ENCODE assay signal across 13 cellular contexts in the genomic region with DNA sequence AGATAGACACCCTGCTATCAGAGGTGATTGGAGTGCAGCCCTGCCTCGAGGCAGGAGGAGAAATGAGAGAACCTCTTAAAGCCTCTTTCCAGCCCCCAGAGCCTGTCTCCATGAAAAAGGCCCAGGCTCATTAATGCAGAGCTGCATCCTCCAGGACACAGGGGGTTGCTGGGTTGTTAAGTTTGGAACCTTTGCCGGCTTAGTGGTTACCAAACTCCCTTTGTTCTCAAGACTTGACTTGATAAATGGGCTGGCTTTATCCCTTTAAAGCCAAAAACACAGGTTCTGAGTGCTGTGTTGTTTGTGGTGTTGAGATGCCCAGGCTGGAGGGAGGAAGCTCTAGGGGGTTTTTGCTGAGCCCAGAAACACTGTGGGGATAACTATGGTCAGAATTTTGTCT.
A peak's percentile ranks its signal among the peaks of the same experiment; 100 is the strongest.
DNase-seq lines count a peak whose midpoint lies in the region; ATAC-seq lines count a peak whose summit lies in the region.
"Had no signal": no experiment of that assay in that cellular context is flagged by ENCODE, and none has a peak within 500 bp of the region (broad histone marks: within the 10 kb centered on the region; RNA-seq: fewer than 3 reads in every experiment).

No MANE protein-coding gene starts in this region.

- no peaks in the 10 kb centered on the region for H3K79me1 ChIP-seq in mesenchymal stem cell (replicated peaks; ENCODE audit: low read length, poor library complexity, severe bottlenecking)

- H3K23ac ChIP-seq in mesenchymal stem cell (ENCODE audit: low read length in 2 of 2) = no peak overlapping the region

- H3K27ac ChIP-seq in mesenchymal stem cell (ENCODE audit: low read length, poor library complexity, severe bottlenecking) = no peak overlapping the region

- no peaks in the 10 kb centered on the region for H3K36me3 ChIP-seq in mesenchymal stem cell (ENCODE audit: control insufficient read depth in 1 of 2, insufficient read depth in 2 of 2, low read depth in 1 of 2, low read length in 2 of 2)

- H4K8ac ChIP-seq in mesenchymal stem cell (ENCODE audit: low read length) = peak overlapping the region; percentile 29

- H2BK120ac ChIP-seq in mesenchymal stem cell (ENCODE audit: low read depth, low read length) = no peak overlapping the region

- WGBS in mesenchymal stem cell = 41% methylated on average over 2 of the region's 2 CpGs

- no peak overlapping the region for H3K4me3 ChIP-seq in mesenchymal stem cell (ENCODE audit: insufficient read depth in 1 of 2, low read depth in 1 of 2, low read length in 2 of 2)

- intact Hi-C loops in activated T-helper 2 cell treated with anti-CD3 and anti-CD28 coated beads, Interferon-gamma antibody, Interleukin-2, Interleukin-4, amounts not matched to agents 10 μg/mL and 5 μg/mL and 100 μg/mL, durations not matched to agents 14 hours and 24 hours and 36 hours (cut with micrococcal nuclease) = no loop called here

- H3K4me3 Mint-ChIP-seq in stimulated activated naive CD8-positive, alpha-beta T cell treated with anti-CD3 and anti-CD28 coated beads, Interleukin-15, Interleukin-2, amounts not matched to agents 100 ng/mL and 50 ng/mL, for 24 hours = peak overlapping the region; percentile 86
- H3K4me3 Mint-ChIP-seq in activated T-helper 2 cell treated with anti-CD3 and anti-CD28 coated beads, Interferon-gamma antibody, Interleukin-2, Interleukin-4, amounts not matched to agents 10 μg/mL and 5 μg/mL and 100 μg/mL, durations not matched to agents 14 hours and 24 hours and 36 hours (ENCODE audit: low read depth) = peak overlapping the region; percentile 78

- H3K36me3 Mint-ChIP-seq in stimulated activated naive CD8-positive, alpha-beta T cell treated with anti-CD3 and anti-CD28 coated beads, Interleukin-15, Interleukin-2, amounts not matched to agents 100 ng/mL and 50 ng/mL, for 24 hours (ENCODE audit: low read depth) = peaks cover 90% of the 10 kb centered on the region
- H3K36me3 Mint-ChIP-seq in activated T-helper 2 cell treated with anti-CD3 and anti-CD28 coated beads, Interferon-gamma antibody, Interleukin-2, Interleukin-4, amounts not matched to agents 10 μg/mL and 5 μg/mL and 100 μg/mL, durations not matched to agents 14 hours and 24 hours and 36 hours (ENCODE audit: low read depth) = peaks cover 94% of the 10 kb centered on the region

- peaks cover 96% of the 10 kb centered on the region for H3K4me1 Mint-ChIP-seq in stimulated activated naive CD8-positive, alpha-beta T cell treated with anti-CD3 and anti-CD28 coated beads, Interleukin-15, Interleukin-2, amounts not matched to agents 100 ng/mL and 50 ng/mL, for 24 hours (ENCODE audit: low read depth)
- peaks cover 83% of the 10 kb centered on the region for H3K4me1 Mint-ChIP-seq in activated T-helper 2 cell treated with anti-CD3 and anti-CD28 coated beads, Interferon-gamma antibody, Interleukin-2, Interleukin-4, amounts not matched to agents 10 μg/mL and 5 μg/mL and 100 μg/mL, durations not matched to agents 14 hours and 24 hours and 36 hours (ENCODE audit: low read depth)

- no peak overlapping the region for H3K14ac ChIP-seq in mesenchymal stem cell (ENCODE audit: low read length in 2 of 2)

- H2BK5ac ChIP-seq in mesenchymal stem cell (ENCODE audit: low read depth, low read length, poor library complexity, severe bottlenecking) = no peak overlapping the region

- no peak overlapping the region for H2BK12ac ChIP-seq in mesenchymal stem cell (ENCODE audit: low read length in 2 of 2)

- no peak overlapping the region for H2AFZ ChIP-seq in mesenchymal stem cell (ENCODE audit: low read depth, low read length)

- no peak overlapping the region for H3K4ac ChIP-seq in mesenchymal stem cell (ENCODE audit: low read depth in 1 of 2, low read length in 2 of 2)

- no peaks in the 10 kb centered on the region for H3K27me3 Mint-ChIP-seq in stimulated activated naive CD8-positive, alpha-beta T cell treated with anti-CD3 and anti-CD28 coated beads, Interleukin-15, Interleukin-2, amounts not matched to agents 100 ng/mL and 50 ng/mL, for 24 hours
- no peaks in the 10 kb centered on the region for H3K27me3 Mint-ChIP-seq in activated T-helper 2 cell treated with anti-CD3 and anti-CD28 coated beads, Interferon-gamma antibody, Interleukin-2, Interleukin-4, amounts not matched to agents 10 μg/mL and 5 μg/mL and 100 μg/mL, durations not matched to agents 14 hours and 24 hours and 36 hours (ENCODE audit: low read depth)

- no peaks in the 10 kb centered on the region for H3K9me3 Mint-ChIP-seq in stimulated activated naive CD8-positive, alpha-beta T cell treated with anti-CD3 and anti-CD28 coated beads, Interleukin-15, Interleukin-2, amounts not matched to agents 100 ng/mL and 50 ng/mL, for 24 hours
- no peaks in the 10 kb centered on the region for H3K9me3 Mint-ChIP-seq in activated T-helper 2 cell treated with anti-CD3 and anti-CD28 coated beads, Interferon-gamma antibody, Interleukin-2, Interleukin-4, amounts not matched to agents 10 μg/mL and 5 μg/mL and 100 μg/mL, durations not matched to agents 14 hours and 24 hours and 36 hours

- peaks cover 0 to 12% of the 10 kb centered on the region in 2 experiments for H3K27me3 ChIP-seq in mesenchymal stem cell (ENCODE audit: control insufficient read depth in 1 of 2, insufficient read depth in 1 of 2, low read length in 2 of 2)

- H3K4me2 ChIP-seq in mesenchymal stem cell (ENCODE audit: low read length, poor library complexity, severe bottlenecking) = no peak overlapping the region

- no peak overlapping the region for H3K18ac ChIP-seq in mesenchymal stem cell (ENCODE audit: low read depth in 1 of 2, low read length in 2 of 2)

- H2BK15ac ChIP-seq in mesenchymal stem cell (ENCODE audit: low read depth, poor library complexity, severe bottlenecking) = no peak overlapping the region

- no peak overlapping the region for H3K9ac ChIP-seq in mesenchymal stem cell (ENCODE audit: low read length)

- no peak for ATAC-seq in stimulated activated naive CD8-positive, alpha-beta T cell treated with anti-CD3 and anti-CD28 coated beads, Interleukin-15, Interleukin-2, amounts not matched to agents 100 U/mL and 50 U/mL, for 24 hours
- no peak for ATAC-seq in GM19397 (IDR thresholded peaks at IDR 0.05; ENCODE audit: unreplicated experiment)

- no peak for DNase-seq in stimulated activated naive CD8-positive, alpha-beta T cell treated with anti-CD3 and anti-CD28 coated beads, Interleukin-15, Interleukin-2, amounts not matched to agents 100 U/mL and 50 U/mL, for 24 hours
- no peak for DNase-seq in activated T-helper 2 cell treated with anti-CD3 and anti-CD28 coated beads, Interferon-gamma antibody, Interleukin-2, Interleukin-4, amounts not matched to agents 10 μg/mL and 5 μg/mL and 100 μg/mL, durations not matched to agents 14 hours and 24 hours and 36 hours (ENCODE audit: low spot score)
- no peak for DNase-seq in mesenchymal stem cell
- no peak for DNase-seq in middle frontal gyrus (ENCODE audit: extremely low spot score, low spot score)
- DNase-seq in AML-193 (lab: John Stamatoyannopoulos, UW) = no peak
- DNase-seq in GM19238 (ENCODE audit: insufficient read length, low spot score) = no peak
- DNase-seq: HCEC 1CT; NCI-H1105 treated with DMSO at 0.1 percent for 48 hours; NCI-H524; stimulated activated CD4-positive, alpha-beta T cell treated with anti-CD3 and anti-CD28 coated beads, Interleukin-2, amount 100 ng/mL, for 24 hours; stimulated activated naive CD4-positive, alpha-beta T cell treated with Interleukin-2 at 50 U/mL for 16 hours had no signal

- no peak overlapping the region for H2AK5ac ChIP-seq in mesenchymal stem cell (ENCODE audit: low read length, severe bottlenecking)

- no peaks in the 10 kb centered on the region for H3K4me1 ChIP-seq in mesenchymal stem cell (ENCODE audit: control insufficient read depth, insufficient read depth, low read depth, low read length)

- H3K9me3 ChIP-seq in mesenchymal stem cell (ENCODE audit: control insufficient read depth, low read length) = no peaks in the 10 kb centered on the region

- H3K27ac Mint-ChIP-seq in stimulated activated naive CD8-positive, alpha-beta T cell treated with anti-CD3 and anti-CD28 coated beads, Interleukin-15, Interleukin-2, amounts not matched to agents 100 ng/mL and 50 ng/mL, for 24 hours = peak overlapping the region; percentile 100
- H3K27ac Mint-ChIP-seq in activated T-helper 2 cell treated with anti-CD3 and anti-CD28 coated beads, Interferon-gamma antibody, Interleukin-2, Interleukin-4, amounts not matched to agents 10 μg/mL and 5 μg/mL and 100 μg/mL, durations not matched to agents 14 hours and 24 hours and 36 hours = peak overlapping the region; percentile 87

- H4K91ac ChIP-seq in mesenchymal stem cell (ENCODE audit: low read length) = peak overlapping the region; percentile 22
